ENCODE assay signal across 27 cellular contexts in genomic region chr3:147311716-147312115, GRCh38.
"Had no signal": no experiment of that assay in that cellular context is flagged by ENCODE, and none has a peak within 500 bp of the region (broad histone marks: within the 10 kb centered on the region; RNA-seq: fewer than 3 reads in every experiment).

No MANE protein-coding gene starts in this region.

- DNase-seq: activated CD4-positive, alpha-beta memory T cell treated with anti-CD3 and anti-CD28 coated beads for 36 hours; activated CD4-positive, alpha-beta T cell treated with anti-CD3 and anti-CD28 coated beads, Interleukin-2, amount 10 ng/mL, durations not matched to agents 24 days and 14 days; activated CD4-positive, CD25-positive, alpha-beta regulatory T cell treated with anti-CD3 and anti-CD28 coated beads, Interleukin-2, amount 50 U/mL, for 72 hours; activated CD8-positive, alpha-beta memory T cell treated with anti-CD3 and anti-CD28 coated beads, Interleukin-2, amount 50 U/mL, for 48 hours; activated gamma-delta T cell; activated naive CD4-positive, alpha-beta T cell treated with anti-CD3 and anti-CD28 coated beads, Interleukin-2, amount 10 ng/mL, durations not matched to agents 7 days and 5 days; activated naive CD8-positive, alpha-beta T cell treated with anti-CD3 and anti-CD28 coated beads, Interleukin-2, amount 10 ng/mL, durations not matched to agents 7 days and 5 days; activated T-cell treated with anti-CD3 and anti-CD28 coated beads, Interleukin-2, amount 50 U/mL, for 24 hours; amniotic stem cell; central memory CD4-positive, alpha-beta T cell; dermis blood vessel endothelial cell; effector memory CD4-positive, alpha-beta T cell; foreskin fibroblast; head of caudate nucleus; hippocampal formation; left cardiac atrium; left ventricle myocardium superior; naive thymus-derived CD4-positive, alpha-beta T cell; occipital lobe; psoas muscle; sigmoid colon; stimulated activated naive CD4-positive, alpha-beta T cell; T-helper 2 cell; tibial artery had no signal

- H3K27ac ChIP-seq: neural progenitor cell, parathyroid adenoma, psoas muscle, sigmoid colon, suprapubic skin, tibial artery had no signal

- H3K4me3 ChIP-seq: neural progenitor cell, psoas muscle, sigmoid colon, suprapubic skin, tibial artery had no signal

- ATAC-seq: left cardiac atrium; left ventricle myocardium superior; naive thymus-derived CD4-positive, alpha-beta T cell; psoas muscle had no signal

- H3K9me3 ChIP-seq: psoas muscle, sigmoid colon, suprapubic skin, tibial artery had no signal

- H3K36me3 ChIP-seq: neural progenitor cell, sigmoid colon, suprapubic skin, tibial artery had no signal

- H3K27me3 ChIP-seq: neural progenitor cell, sigmoid colon, suprapubic skin, tibial artery had no signal

- H3K4me1 ChIP-seq: neural progenitor cell, parathyroid adenoma, psoas muscle, sigmoid colon, suprapubic skin, tibial artery had no signal
